ENCODE assay signal across 10 cellular contexts in the genomic region with DNA sequence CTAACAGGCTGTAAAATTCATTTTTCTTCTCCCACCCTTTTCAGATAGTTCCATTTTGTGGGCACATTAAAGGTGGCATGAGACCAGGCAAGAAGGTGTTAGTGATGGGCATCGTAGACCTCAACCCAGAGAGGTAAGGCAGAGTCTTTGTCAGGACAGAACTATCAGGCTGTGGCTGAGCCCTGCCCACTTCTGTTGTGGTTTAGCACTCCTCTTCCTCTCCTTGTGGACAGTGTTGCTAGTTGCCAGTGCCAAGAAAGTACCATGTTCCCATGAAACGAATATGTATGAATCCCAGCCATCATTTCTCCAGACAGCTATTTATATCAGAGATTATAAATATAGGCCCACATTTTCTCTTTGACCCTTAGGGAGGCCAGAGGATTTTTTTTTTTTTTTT. TPM values are rescaled to one million over a fixed set of nuclear protein-coding genes. Genes with fewer than 3 reads are reported as not detected.
DNase-seq lines count a peak whose midpoint lies in the region; ATAC-seq and TF ChIP-seq lines count a peak whose summit lies in the region.
"Had no signal": no experiment of that assay in that cellular context is flagged by ENCODE, and none has a peak within 500 bp of the region (broad histone marks: within the 10 kb centered on the region; RNA-seq: fewer than 3 reads in every experiment).

No MANE protein-coding gene starts in this region.

- no peaks in the 10 kb centered on the region for H3K27me3 ChIP-seq in ascending aorta
- no peaks in the 10 kb centered on the region for H3K27me3 ChIP-seq in mesendoderm (ENCODE audit: insufficient read depth, low read length, poor library complexity)

- no peak overlapping the region for H2BK120ac ChIP-seq in mesendoderm (ENCODE audit: low read depth, low read length)

- peak overlapping the region; percentile 71 for H3K27ac Mint-ChIP-seq in mesothelial cell of epicardium

- H3K27me3 Mint-ChIP-seq in mesothelial cell of epicardium (ENCODE audit: low read depth) = no peaks in the 10 kb centered on the region

- no peaks in the 10 kb centered on the region for H3K79me1 ChIP-seq in mesendoderm (ENCODE audit: low read length)

- H3K9ac ChIP-seq in mesendoderm (ENCODE audit: low read length) = no peak overlapping the region

- no peak overlapping the region for H4K8ac ChIP-seq in mesendoderm (ENCODE audit: low read depth, low read length)

- H3K36me3 ChIP-seq in ascending aorta (peaks cover 21 to 22% of the 10 kb centered on the region in 2 donors), mesendoderm (ENCODE audit: control insufficient read depth, insufficient read depth, low read length) (no peaks in the 10 kb centered on the region)

- H3K4me1 Mint-ChIP-seq in mesothelial cell of epicardium = peaks cover 16% of the 10 kb centered on the region

- no peaks in the 10 kb centered on the region for H3K79me2 ChIP-seq in mesendoderm (ENCODE audit: control insufficient read depth, insufficient read depth, low read length)

- H3K23ac ChIP-seq in mesendoderm (ENCODE audit: low read length) = no peak overlapping the region

- H3K4me2 ChIP-seq in mesendoderm (ENCODE audit: low read length) = no peak overlapping the region

- no peak for TF ChIP-seq CTCF in HFF-Myc (IDR thresholded peaks at IDR 0.05; ENCODE audit: low read depth, low read length, missing control alignments)
- TF ChIP-seq CTCF in ascending aorta (IDR thresholded peaks at IDR 0.05) = no peak
- TF ChIP-seq CTCF in mesothelial cell of epicardium (IDR thresholded peaks at IDR 0.05; ENCODE audit: unreplicated experiment) = no peak

- no peak overlapping the region for H4K5ac ChIP-seq in mesendoderm (ENCODE audit: low read length)

- H3K9me3 Mint-ChIP-seq in mesothelial cell of epicardium = no peaks in the 10 kb centered on the region

- in situ Hi-C loops in ACHN (cut with HindIII; ENCODE audit: low pct_ligation_motif_present, low pct_unique_long_range_greater_than_20kb, low sequenced_read_pairs) = no loop called here

- intact Hi-C loops in ascending aorta (cut with DNase I) = loop anchor here (2.0 to 10.0 kb wide), 5 partner anchors 125 to 871 kb away; partner anchors contain the start of genes MDH1, PELI1 and WDPCP

- no peak overlapping the region for H3K18ac ChIP-seq in mesendoderm (ENCODE audit: low read length)

- H3K27ac ChIP-seq in ascending aorta (peak overlapping the region; percentile 98 to 99), mesendoderm (ENCODE audit: low read depth, low read length) (no peak overlapping the region)

- no peak overlapping the region for H3K4ac ChIP-seq in mesendoderm (ENCODE audit: low read depth, low read length)

- no CpG with 5 or more reads among the region's 2 CpGs for WGBS in mesendoderm (ENCODE audit: extremely low coverage, insufficient coverage, low lambda C conversion rate)

- no peak overlapping the region for H2AK5ac ChIP-seq in mesendoderm (ENCODE audit: low read length)

- H3K9me3 ChIP-seq in ascending aorta = no peaks in the 10 kb centered on the region

- no peak overlapping the region for H3K56ac ChIP-seq in mesendoderm (ENCODE audit: low read length)

- H3K4me1 ChIP-seq in ascending aorta = peaks cover 5% of the 10 kb centered on the region in 2 donors
- peaks cover 5% of the 10 kb centered on the region for H3K4me1 ChIP-seq in mesendoderm (ENCODE audit: control insufficient read depth, low read depth, low read length)

- H3K4me3 Mint-ChIP-seq in mesothelial cell of epicardium = peak overlapping the region; percentile 80

- H2BK5ac ChIP-seq in mesendoderm (ENCODE audit: low read length) = no peak overlapping the region

- DNase-seq in ACHN = peak; percentile 9
- no peak for DNase-seq in HFF-Myc (ENCODE audit: extremely low read depth, low read depth)
- no peak for DNase-seq in ascending aorta (ENCODE audit: low spot score in 2 of 2)
- no peak for DNase-seq in mesothelial cell of epicardium (ENCODE audit: low spot score in 2 of 2, unreplicated experiment in 2 of 2)
- no peak for DNase-seq in pons (ENCODE audit: low spot score)
- no peak for DNase-seq in NCI-H524 treated with DMSO at 0.1 percent for 48 hours (lab: John Stamatoyannopoulos, UW)
- no peak for DNase-seq in mesendoderm
- DNase-seq: foreskin melanocyte, GDM1 had no signal

- H2BK15ac ChIP-seq in mesendoderm (replicated peaks; ENCODE audit: low read depth) = no peak overlapping the region

- peak overlapping the region; percentile 58; the same call in 1 of the 2 replicates for H3K4me3 ChIP-seq in HFF-Myc (replicated peaks; ENCODE audit: low read depth, low read length)
- peak overlapping the region; percentile 76 to 93 for H3K4me3 ChIP-seq in ascending aorta
- H3K4me3 ChIP-seq in mesendoderm (ENCODE audit: low read length) = no peak overlapping the region

- H3K36me3 Mint-ChIP-seq in mesothelial cell of epicardium = peaks cover 7% of the 10 kb centered on the region

- ATAC-seq in HG03457 (IDR thresholded peaks at IDR 0.05; ENCODE audit: unreplicated experiment) = no peak

RNA-seq across cellular contexts. Expression of gene LGALSL, which starts 1.6 kb away (rescaled TPM):
- 35.4 TPM for total RNA-seq in ascending aorta
- 15.4 to 20.0 TPM (median 15.6 TPM) in 3 replicates for total RNA-seq in mesothelial cell of epicardium
- polyA plus RNA-seq in mesendoderm (2013, experiment 1 of 2) = 9.2 TPM
- polyA plus RNA-seq in mesendoderm (2013, experiment 2 of 2) = 8.9 TPM
